In genomic region chr19:7400815-7401214, GRCh38 we compare ENCODE assay signal across 23 cellular contexts.
"Had no signal": no experiment of that assay in that cellular context is flagged by ENCODE, and none has a peak within 500 bp of the region (broad histone marks: within the 10 kb centered on the region; RNA-seq: fewer than 3 reads in every experiment).

No MANE protein-coding gene starts in this region.

- H3K9me3 ChIP-seq: esophagus muscularis mucosa, gastrocnemius medialis, left ventricle myocardium inferior, lower lobe of right lung, ovary, tibial nerve had no signal

- H3K36me3 Mint-ChIP-seq: natural killer cell had no signal

- H3K36me3 ChIP-seq: esophagus muscularis mucosa, gastrocnemius medialis, ovary had no signal

- H3K4me3 Mint-ChIP-seq: immature natural killer cell, memory B cell, mesothelial cell of epicardium, natural killer cell, neural crest cell had no signal

- H3K4me2 ChIP-seq: smooth muscle cell had no signal

- H3K9me3 Mint-ChIP-seq: immature natural killer cell, memory B cell, mesothelial cell of epicardium, natural killer cell, neural crest cell had no signal

- FAIRE-seq: endometrium, kidney had no signal

- DNase-seq: cortex of kidney; dorsolateral prefrontal cortex; effector memory CD4-positive, alpha-beta T cell; gastrocnemius medialis; immature natural killer cell; kidney; left cardiac atrium; left ventricle myocardium inferior; lower lobe of right lung; natural killer cell; ovary; right cardiac atrium; stimulated activated CD4-positive, alpha-beta T cell treated with anti-CD3 and anti-CD28 coated beads, Interleukin-2, amount 100 ng/mL, for 48 hours; stimulated activated naive CD8-positive, alpha-beta T cell treated with anti-CD3 and anti-CD28 coated beads, Interleukin-15, Interleukin-2, amounts not matched to agents 100 U/mL and 50 U/mL, for 24 hours had no signal

- H3K27me3 ChIP-seq: dorsolateral prefrontal cortex, esophagus muscularis mucosa, gastrocnemius medialis, ovary, tibial nerve had no signal

- H3K27ac ChIP-seq: dorsolateral prefrontal cortex, epithelial cell of prostate, esophagus muscularis mucosa, gastrocnemius medialis, left ventricle myocardium inferior, lower lobe of right lung, ovary, tibial nerve had no signal

- H3K27me3 Mint-ChIP-seq: memory B cell, progenitor cell of endocrine pancreas had no signal

- H3K4me3 ChIP-seq: dorsolateral prefrontal cortex, esophagus muscularis mucosa, gastrocnemius medialis, left ventricle myocardium inferior, lower lobe of right lung, ovary, smooth muscle cell, tibial nerve had no signal

- H3K27ac Mint-ChIP-seq: memory B cell had no signal

- ATAC-seq: gastrocnemius medialis; left cardiac atrium; lower lobe of right lung; natural killer cell; right cardiac atrium; stimulated activated naive CD8-positive, alpha-beta T cell treated with anti-CD3 and anti-CD28 coated beads, Interleukin-15, Interleukin-2, amounts not matched to agents 100 U/mL and 50 U/mL, for 24 hours had no signal
